Comparison of ENCODE assay signal across 8 cellular contexts in the genomic region with DNA sequence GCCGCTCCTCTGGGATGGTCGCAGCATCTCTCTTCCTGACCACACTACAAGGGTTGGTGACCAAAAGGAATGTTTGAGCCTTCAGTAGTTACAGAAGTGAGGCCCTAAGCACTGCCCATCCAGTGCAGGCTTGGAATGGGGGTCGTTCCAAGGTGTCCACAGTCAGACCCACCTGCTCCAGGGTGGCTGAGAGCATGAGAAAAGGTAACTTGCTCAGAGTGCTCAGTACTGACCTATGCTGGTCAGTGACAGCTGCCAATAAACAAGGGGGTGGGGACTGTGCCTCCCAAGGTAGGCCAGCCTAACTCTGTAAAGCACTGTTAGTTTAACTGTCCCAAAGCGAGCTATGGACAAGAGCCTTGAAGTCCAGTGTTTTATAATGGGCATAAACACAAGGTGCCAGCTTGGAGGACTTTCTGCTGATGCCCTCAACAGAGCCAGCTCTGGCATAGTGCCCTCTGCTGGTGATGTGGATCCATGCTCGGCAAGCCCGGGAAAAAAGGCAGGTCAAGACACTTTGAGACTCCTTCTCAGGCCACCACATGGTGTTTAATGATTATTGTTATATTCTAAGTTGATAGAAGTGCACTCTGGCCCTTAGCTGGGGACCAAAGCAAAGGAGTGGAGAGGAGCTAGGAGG.
DNase-seq lines count a peak whose midpoint lies in the region; ATAC-seq and TF ChIP-seq lines count a peak whose summit lies in the region.

No MANE protein-coding gene starts in this region.

- no peak for DNase-seq in AG04450 (ENCODE audit: low read depth, low spot score)
- peak; percentile 64 for DNase-seq in GM13977 (ENCODE audit: low spot score)
- DNase-seq in NCI-H526 treated with DMSO at 0.1 percent for 48 hours (lab: John Stamatoyannopoulos, UW) = peak; percentile 10
- DNase-seq in activated CD8-positive, alpha-beta memory T cell treated with anti-CD3 and anti-CD28 coated beads, Interleukin-2, amount 50 U/mL, for 1 hour (ENCODE audit: extremely low read depth) = peak; percentile 3
- peak; percentile 57 for DNase-seq in epithelial cell of esophagus (ENCODE audit: low read depth)
- peak in 9 of 10 donors; percentile 10 to 66 (median 27) for DNase-seq in naive thymus-derived CD8-positive, alpha-beta T cell
- peak; percentile 38 for DNase-seq in stromal cell of bone marrow (ENCODE audit: low read depth)

- peak; percentile 66 for ATAC-seq in HG03095 (IDR thresholded peaks at IDR 0.05; ENCODE audit: unreplicated experiment)
- ATAC-seq in naive thymus-derived CD8-positive, alpha-beta T cell = no peak

- CTCF ChIA-PET in AG04450 (lab: Charles Lee) = interaction anchor here (0.6 to 11.6 kb wide), 70 partner anchors 8 to 722 kb away, joined by 3 to 327 read pairs (median 5); partner anchors contain the start of gene CNIH3

- no peak overlapping the region for H3K27ac Mint-ChIP-seq in naive thymus-derived CD8-positive, alpha-beta T cell

- in situ Hi-C loops in GM13977 (cut with MboI; ENCODE audit: low pct_unique_long_range_greater_than_20kb, low sequenced_read_pairs, unreplicated experiment) = loop anchor here (10.0 kb wide), 1 partner anchor 337 kb away; no protein-coding TSS in a partner anchor

- POLR2A ChIA-PET in AG04450 (lab: Yijun Ruan, JAX) = no interaction called here
- POLR2A ChIA-PET in naive thymus-derived CD8-positive, alpha-beta T cell (lab: Charles Lee) = no interaction called here

- H3K27me3 ChIP-seq in AG04450 (ENCODE audit: control insufficient read depth, insufficient read depth, low read length) = no peaks in the 10 kb centered on the region

- no peaks in the 10 kb centered on the region for H3K4me1 Mint-ChIP-seq in naive thymus-derived CD8-positive, alpha-beta T cell

- no peak overlapping the region for H3K27ac ChIP-seq in AG04450 (ENCODE audit: low read depth, low read length)

- H3K27me3 Mint-ChIP-seq in naive thymus-derived CD8-positive, alpha-beta T cell = peaks cover 0 to 12% (median 4%) of the 10 kb centered on the region in 5 donors

- H3K4me3 Mint-ChIP-seq in naive thymus-derived CD8-positive, alpha-beta T cell = no peak overlapping the region

- H3K4me3 ChIP-seq in AG04450 (ENCODE audit: low read depth, low read length) = no peak overlapping the region
- H3K4me3 ChIP-seq in epithelial cell of esophagus (ENCODE audit: low read length) = no peak overlapping the region

- H3K9me3 Mint-ChIP-seq in naive thymus-derived CD8-positive, alpha-beta T cell = no peaks in the 10 kb centered on the region

- H3K9me3 ChIP-seq in AG04450 (ENCODE audit: control insufficient read depth, insufficient read depth, low read length) = no peaks in the 10 kb centered on the region

- TF ChIP-seq CTCF in AG04450 (IDR thresholded peaks at IDR 0.05; ENCODE audit: low read depth, low read length) (peak; percentile 82), GM13977 (IDR thresholded peaks at IDR 0.05; ENCODE audit: extremely low read depth, insufficient read depth, missing control alignments) (peak; percentile 84), epithelial cell of esophagus (IDR thresholded peaks at IDR 0.05; ENCODE audit: insufficient read depth, low read depth, low read length, missing control alignments) (peak; percentile 77)

- no peaks in the 10 kb centered on the region for H3K36me3 Mint-ChIP-seq in naive thymus-derived CD8-positive, alpha-beta T cell
